Comparison of ENCODE assay signal across 8 cellular contexts in the genomic region with DNA sequence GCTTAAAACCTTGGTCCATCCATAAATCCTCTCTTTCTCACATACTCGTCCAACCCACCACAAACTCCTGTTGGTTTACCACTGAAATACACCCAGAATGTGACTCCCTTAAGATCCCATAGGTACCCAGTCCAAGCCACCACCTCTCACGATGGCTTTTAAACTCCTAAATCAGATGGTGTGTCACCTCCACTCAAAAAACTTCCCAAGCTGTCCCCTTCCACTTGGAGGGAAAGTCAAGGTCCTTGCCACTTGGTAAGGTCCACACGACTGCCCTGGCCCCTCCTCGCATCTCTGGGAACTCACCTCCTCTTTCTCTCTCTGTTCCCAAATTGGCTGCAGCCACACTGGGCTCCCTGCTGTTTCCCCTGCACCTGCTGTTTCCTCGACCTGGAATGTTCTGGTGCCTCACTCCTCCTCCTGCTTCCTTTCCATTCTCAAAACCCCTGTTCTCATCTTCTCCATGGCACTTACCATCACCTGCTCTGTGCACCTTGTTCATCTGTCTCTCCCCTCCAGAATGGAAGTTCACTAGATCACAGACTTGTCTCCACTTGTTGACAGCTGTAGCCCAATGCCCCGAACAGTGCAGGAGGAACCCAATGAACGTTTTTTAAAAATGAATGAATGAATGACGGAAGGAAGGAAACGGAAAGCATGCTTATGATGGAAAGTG. TPM values are rescaled to one million over a fixed set of nuclear protein-coding genes. Genes with fewer than 3 reads are reported as not detected.
DNase-seq lines count a peak whose midpoint lies in the region; ATAC-seq, FAIRE-seq and TF ChIP-seq lines count a peak whose summit lies in the region.

No MANE protein-coding gene starts in this region.

- BruUV-seq in GM12878 (replicated peaks; lab: Mats Ljungman, UMichigan) = TSS peak; percentile 85

- POLR2A ChIA-PET in GM12878 (lab: Charles Lee) = interaction anchor here (0.5 to 4.2 kb wide), 6 partner anchors 15 to 50 kb away, joined by 3 to 36 read pairs (median 8); a partner anchor contains a TSS

- 0% methylated on average over 9 of the region's 9 CpGs for WGBS in GM12878 (ENCODE audit: insufficient coverage, insufficient replicate concordance, low lambda C conversion rate, missing lambda C conversion rate)
- 29 to 31% methylated on average over 8 to 9 of the region's 9 CpGs for WGBS in mesodermal cell (ENCODE audit: insufficient coverage in 2 of 2), 2 experiments

- H4K20me1 ChIP-seq in GM12878 (ENCODE audit: control insufficient read depth, insufficient read depth) = no peaks in the 10 kb centered on the region

- no peaks in the 10 kb centered on the region for H3K36me3 ChIP-seq in GM12878 (ENCODE audit: control insufficient read depth in 2 of 2, insufficient read depth in 2 of 2, low read length in 1 of 2)
- H3K36me3 ChIP-seq in mesodermal cell (ENCODE audit: control insufficient read depth, insufficient read depth, low read length) = peaks cover 7% of the 10 kb centered on the region

- TF ChIP-seq POLR2A in GM12878 (IDR thresholded peaks at IDR 0.05; ENCODE audit: low read depth, low read length) = no peak

- SMC1A ChIA-PET in GM12878 (lab: Charles Lee; ENCODE audit: uncharacterized antibody, unreplicated experiment) = interaction anchor here (0.8 to 4.2 kb wide), 9 partner anchors 19 to 111 kb away, joined by 3 to 29 read pairs (median 4); a partner anchor contains a TSS

- H3K9me3 ChIP-seq in GM12878 (replicated peaks; ENCODE audit: control insufficient read depth, insufficient read depth, low read length) (no peaks in the 10 kb centered on the region; the same call in 2 of the 3 replicates), mesodermal cell (ENCODE audit: control insufficient read depth, low read length) (no peaks in the 10 kb centered on the region)

- FAIRE-seq in GM12878 (lab: Jason Lieb, UNC) = peak; percentile 68

- ATAC-seq in GM12878 (no peak), GM21423 (IDR thresholded peaks at IDR 0.05; ENCODE audit: unreplicated experiment) (no peak)

- H3K27me3 ChIP-seq in GM12878 (replicated peaks in 1 of 2; ENCODE audit: control insufficient read depth in 2 of 2, insufficient read depth in 2 of 2, low read length in 1 of 2) = no peaks in the 10 kb centered on the region

- peak overlapping the region; percentile 64 for H2AFZ ChIP-seq in GM12878 (ENCODE audit: control insufficient read depth, low read depth, low read length)

- peak overlapping the region; percentile 83 for H3K4me3 ChIP-seq in GM12878
- H3K4me3 ChIP-seq in mesodermal cell (ENCODE audit: extremely low read depth, insufficient read depth, low read length, poor library complexity, severe bottlenecking) = peak overlapping the region; percentile 63

- DNase-seq in NCI-H748 (lab: John Stamatoyannopoulos, UW; ENCODE audit: unreplicated experiment) = peak; percentile 68
- DNase-seq in NCI-H748 treated with DMSO at 0.1 percent for 48 hours (lab: John Stamatoyannopoulos, UW) = no peak
- peak; percentile 18 for DNase-seq in NCI-H2029 (lab: John Stamatoyannopoulos, UW)
- DNase-seq in GM12878 (ENCODE audit: low read depth, low spot score) = no peak
- no peak for DNase-seq in AG20443 (ENCODE audit: low spot score)
- no peak for DNase-seq in Ammon's horn (ENCODE audit: low spot score)

- H3K79me2 ChIP-seq in GM12878 (ENCODE audit: control insufficient read depth, insufficient read depth, low read length) = peaks cover 12% of the 10 kb centered on the region

- H3K4me1 ChIP-seq in GM12878 (ENCODE audit: control insufficient read depth, insufficient read depth, low read length) (no peaks in the 10 kb centered on the region; the same call in 1 of the 2 replicates), mesodermal cell (ENCODE audit: control insufficient read depth, insufficient read depth, low read length, poor library complexity, severe bottlenecking) (peaks cover 7% of the 10 kb centered on the region)

- intact Hi-C loops in GM12878 (cut with micrococcal nuclease; ENCODE audit: unreplicated experiment) = loop anchor here (5.0 kb wide), 1 partner anchor 50 kb away; a partner anchor contains a TSS

- RAD21 ChIA-PET in GM12878 (lab: Charles Lee; ENCODE audit: unreplicated experiment) = interaction anchor here (0.7 to 1.9 kb wide), 7 partner anchors 14 to 143 kb away, joined by 3 to 9 read pairs (median 4); a partner anchor contains a TSS

- peak overlapping the region; percentile 38 for H3K9ac ChIP-seq in GM12878 (ENCODE audit: control insufficient read depth, insufficient read depth, low read length)

- H3K27ac ChIP-seq in GM12878 (ENCODE audit: control insufficient read depth, insufficient read depth) (peak overlapping the region; percentile 27; the same call in 1 of the 2 replicates), mesodermal cell (ENCODE audit: low read depth, low read length, severe bottlenecking) (no peak overlapping the region)

- CTCF ChIA-PET in GM12878 (lab: Yijun Ruan, JAX) = interaction anchor here (0.6 to 4.5 kb wide), 7 partner anchors 33 to 143 kb away, joined by 3 to 30 read pairs (median 21); a partner anchor contains a TSS

- no peak for TF ChIP-seq RAD21 in GM12878 (IDR thresholded peaks at IDR 0.05; ENCODE audit: insufficient read depth, low read depth, low read length)

- TF ChIP-seq CTCF in GM12878 (IDR thresholded peaks at IDR 0.05 in 2 of 3, conservative IDR thresholded peaks at IDR 0.05 in 1 of 3; ENCODE audit: control insufficient read depth in 2 of 3, extremely low read depth in 1 of 3, insufficient read depth in 1 of 3, low read depth in 3 of 3, low read length in 3 of 3) = no peak

- in situ Hi-C loops in GM12878 (cut with MboI) = no loop called here

- no peak for TF ChIP-seq EP300 in GM12878 (IDR thresholded peaks at IDR 0.05; ENCODE audit: borderline replicate concordance in 1 of 2, control insufficient read depth in 1 of 2, low read depth in 2 of 2, low read length in 2 of 2)

- peak overlapping the region; percentile 96 for H3K4me2 ChIP-seq in GM12878 (ENCODE audit: control insufficient read depth, insufficient read depth)

TF ChIP-seq in GM12878, 131 proteins besides CTCF, POLR2A, EP300 and RAD21 (continues in another document):
- peak; percentile 32; the same call in 1 of the 2 replicates for TF ChIP-seq IKZF1 (conservative IDR thresholded peaks at IDR 0.05)
- TF ChIP-seq, protein P1, sequence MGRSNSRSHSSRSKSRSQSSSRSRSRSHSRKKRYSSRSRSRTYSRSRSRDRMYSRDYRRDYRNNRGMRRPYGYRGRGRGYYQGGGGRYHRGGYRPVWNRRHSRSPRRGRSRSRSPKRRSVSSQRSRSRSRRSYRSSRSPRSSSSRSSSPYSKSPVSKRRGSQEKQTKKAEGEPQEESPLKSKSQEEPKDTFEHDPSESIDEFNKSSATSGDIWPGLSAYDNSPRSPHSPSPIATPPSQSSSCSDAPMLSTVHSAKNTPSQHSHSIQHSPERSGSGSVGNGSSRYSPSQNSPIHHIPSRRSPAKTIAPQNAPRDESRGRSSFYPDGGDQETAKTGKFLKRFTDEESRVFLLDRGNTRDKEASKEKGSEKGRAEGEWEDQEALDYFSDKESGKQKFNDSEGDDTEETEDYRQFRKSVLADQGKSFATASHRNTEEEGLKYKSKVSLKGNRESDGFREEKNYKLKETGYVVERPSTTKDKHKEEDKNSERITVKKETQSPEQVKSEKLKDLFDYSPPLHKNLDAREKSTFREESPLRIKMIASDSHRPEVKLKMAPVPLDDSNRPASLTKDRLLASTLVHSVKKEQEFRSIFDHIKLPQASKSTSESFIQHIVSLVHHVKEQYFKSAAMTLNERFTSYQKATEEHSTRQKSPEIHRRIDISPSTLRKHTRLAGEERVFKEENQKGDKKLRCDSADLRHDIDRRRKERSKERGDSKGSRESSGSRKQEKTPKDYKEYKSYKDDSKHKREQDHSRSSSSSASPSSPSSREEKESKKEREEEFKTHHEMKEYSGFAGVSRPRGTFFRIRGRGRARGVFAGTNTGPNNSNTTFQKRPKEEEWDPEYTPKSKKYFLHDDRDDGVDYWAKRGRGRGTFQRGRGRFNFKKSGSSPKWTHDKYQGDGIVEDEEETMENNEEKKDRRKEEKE (IDR thresholded peaks at IDR 0.05) = no peak

RNA-seq across cellular contexts. Expression of a gene that starts 23.0 kb away (rescaled TPM):
- total RNA-seq in GM12878 (2013; cell fraction: nucleolus; rRNA removed) = 22.3 and 26.6 TPM in 2 replicates
- total RNA-seq in GM12878 (2014; rRNA removed) (15.4 and 19.4 TPM in 2 replicates), GM12878 (2014; rRNA removed; fragmentation: Illumina TruSeq; extraction: Trizol) (16.0 and 17.6 TPM in 2 replicates), GM12878 (2021) (14.8 and 16.7 TPM in 2 replicates)
- 28.4 TPM for polyA plus RNA-seq in GM12878 (2011; ENCODE audit: low read depth)
- polyA plus RNA-seq in GM12878 (2011; rRNA removed) (30.8 and 32.5 TPM in 2 replicates), GM12878 (2014; fragmentation: Illumina TruSeq; extraction: Trizol) (14.1 and 17.2 TPM in 2 replicates), GM12878 (2014; fragmentation: Nextera tagmentation; extraction: Ambion mirVana) (10 to 100 TPM; 34.9 to 39.9 TPM), GM12878 (2014; rRNA removed) (19.8 and 23.1 TPM in 2 replicates), GM12878 (2016; fragmentation: Nextera tagmentation; extraction: Ambion mirVana) (10 to 100 TPM; 21.7 to 23.1 TPM)
- polyA plus RNA-seq in GM12878 (2011; cell fraction: cytosol; rRNA removed) = 27.5 TPM in 2 replicates
- 22.1 and 26.6 TPM in 2 replicates for polyA plus RNA-seq in GM12878 (2011; cell fraction: nucleus; rRNA removed)
- polyA plus RNA-seq in GM12878 (2012) = 28.4 and 35.3 TPM in 2 replicates
- polyA minus RNA-seq in GM12878 (2011; rRNA and poly(A)+ RNA removed) = 12.7 and 16.2 TPM in 2 replicates
- polyA minus RNA-seq in GM12878 (2011; cell fraction: cytosol; rRNA and poly(A)+ RNA removed) = 5.8 and 9.6 TPM in 2 replicates
- polyA minus RNA-seq in GM12878 (2011; cell fraction: nucleus; rRNA and poly(A)+ RNA removed) = 15.6 and 20.4 TPM in 2 replicates
- polyA plus RNA-seq in mesodermal cell (2013, experiment 1 of 2) = 20.8 TPM
- polyA plus RNA-seq in mesodermal cell (2013, experiment 2 of 2) = 24.2 TPM

RNA-seq across cellular contexts. Expression of a gene that starts 49.1 kb away (rescaled TPM):
- total RNA-seq in GM12878 (2013; cell fraction: nucleolus; rRNA removed) = 22.4 and 23.1 TPM in 2 replicates
- total RNA-seq in GM12878 (2014; rRNA removed) = 5.3 and 5.5 TPM in 2 replicates
- total RNA-seq in GM12878 (2014; rRNA removed; fragmentation: Illumina TruSeq; extraction: Trizol) = 1.8 and 2.2 TPM in 2 replicates
- total RNA-seq in GM12878 (2021) = 6.3 and 7.7 TPM in 2 replicates
- polyA plus RNA-seq in GM12878 (2011; ENCODE audit: low read depth) = 3.5 TPM
- 1.3 and 1.9 TPM in 2 replicates for polyA plus RNA-seq in GM12878 (2011; rRNA removed)
- polyA plus RNA-seq in GM12878 (2011; cell fraction: cytosol; rRNA removed) = 3.7 and 5.1 TPM in 2 replicates
- 7.0 and 10.0 TPM in 2 replicates for polyA plus RNA-seq in GM12878 (2011; cell fraction: nucleus; rRNA removed)
- polyA plus RNA-seq in GM12878 (2012) = 8.0 and 8.4 TPM in 2 replicates
- 0.73 and 1.4 TPM in 2 replicates for polyA plus RNA-seq in GM12878 (2014; fragmentation: Illumina TruSeq; extraction: Trizol)
- polyA plus RNA-seq in GM12878 (2014; fragmentation: Nextera tagmentation; extraction: Ambion mirVana) = under 1 TPM; 0.03 to 0.73 TPM
- 6.5 TPM in 2 replicates for polyA plus RNA-seq in GM12878 (2014; rRNA removed)
- 1 to 10 TPM; 3.0 to 5.2 TPM for polyA plus RNA-seq in GM12878 (2016; fragmentation: Nextera tagmentation; extraction: Ambion mirVana)
- polyA minus RNA-seq in GM12878 (2011; rRNA and poly(A)+ RNA removed) = 3.1 and 5.3 TPM in 2 replicates
- 2.1 and 2.3 TPM in 2 replicates for polyA minus RNA-seq in GM12878 (2011; cell fraction: cytosol; rRNA and poly(A)+ RNA removed)
- polyA minus RNA-seq in GM12878 (2011; cell fraction: nucleus; rRNA and poly(A)+ RNA removed) = 0.96 and 1.5 TPM in 2 replicates
- 4.8 TPM for polyA plus RNA-seq in mesodermal cell (2013, experiment 1 of 2)
- 7.1 TPM for polyA plus RNA-seq in mesodermal cell (2013, experiment 2 of 2)

Comparison
In these comparisons a context has a peak if more than half of its experiments do, and no peak if none do; other contexts are left out.
1. DNase-seq: peak in NCI-H748 (single experiment) and NCI-H2029 (single experiment); none in NCI-H748 treated with DMSO at 0.1 percent for 48 hours (single experiment), GM12878 (single experiment), AG20443 (single experiment) and Ammon's horn (single experiment).